In genomic region chr11:76709259-76709658, GRCh38 we compare ENCODE assay signal across 25 cellular contexts. TPM values are rescaled to one million over a fixed set of nuclear protein-coding genes. Genes with fewer than 3 reads are reported as not detected.
DNase-seq lines count a peak whose midpoint lies in the region; ATAC-seq, FAIRE-seq and TF ChIP-seq lines count a peak whose summit lies in the region.
"Had no signal": no experiment of that assay in that cellular context is flagged by ENCODE, and none has a peak within 500 bp of the region (broad histone marks: within the 10 kb centered on the region; RNA-seq: fewer than 3 reads in every experiment).

No MANE protein-coding gene starts in this region.

- no peak overlapping the region for H3K4ac ChIP-seq in neuronal stem cell (ENCODE audit: low read length)

- TF ChIP-seq CTCF in K562 (IDR thresholded peaks at IDR 0.05 in 2 of 3, conservative IDR thresholded peaks at IDR 0.05 in 1 of 3; ENCODE audit: insufficient read depth in 2 of 3, low read depth in 1 of 3, low read length in 3 of 3) (no peak), kidney (IDR thresholded peaks at IDR 0.05; ENCODE audit: borderline replicate concordance, extremely low read depth, insufficient read depth) (no peak), upper lobe of right lung (IDR thresholded peaks at IDR 0.05) (no peak)

- no peak overlapping the region for H2BK12ac ChIP-seq in neuronal stem cell (ENCODE audit: low read length)

- H3K27me3 ChIP-seq in K562 (ENCODE audit: control insufficient read depth in 2 of 2, insufficient read depth in 2 of 2, low read length in 2 of 2): no peaks in the 10 kb centered on the region
- peaks cover 0 to 10% (median 0%) of the 10 kb centered on the region in 3 experiments for H3K27me3 ChIP-seq in neuronal stem cell (ENCODE audit: control insufficient read depth in 3 of 3, insufficient read depth in 3 of 3, low read depth in 1 of 3, low read length in 3 of 3)
- H3K27me3 ChIP-seq in upper lobe of right lung: no peaks in the 10 kb centered on the region
- no peaks in the 10 kb centered on the region for H3K27me3 ChIP-seq in HAP-1 (ENCODE audit: low read depth)
- H3K27me3 ChIP-seq: BLaER1 treated with 17β-estradiol and CSF1 and Interleukin-3, amounts not matched to agents 10 nM and 100 nM had no signal

- H3K18ac ChIP-seq in neuronal stem cell (ENCODE audit: low read length): no peak overlapping the region

- peak overlapping the region; percentile 84 for H3K14ac ChIP-seq in neuronal stem cell (ENCODE audit: low read length)

- H3K79me1 ChIP-seq in neuronal stem cell (ENCODE audit: low read depth, low read length): no peaks in the 10 kb centered on the region

- POLR2A ChIA-PET in K562 (lab: Yijun Ruan, JAX): no interaction called here

- CTCF ChIA-PET in K562 (lab: Yijun Ruan, JAX; ENCODE audit: low intra/inter-chr PET ratio): no interaction called here

- 40% methylated on average over 3 of the region's 3 CpGs for WGBS in K562 (ENCODE audit: insufficient coverage, low coverage, missing lambda C conversion rate)
- WGBS in neuronal stem cell (ENCODE audit: extremely low coverage in 2 of 2, insufficient read length in 2 of 2, insufficient replicate concordance in 1 of 2), 2 donors: no CpG with 5 or more reads among the region's 3 CpGs

- no peak for TF ChIP-seq EP300 in K562 (IDR thresholded peaks at IDR 0.05; ENCODE audit: low read length)

- H3K23ac ChIP-seq in neuronal stem cell (ENCODE audit: low read depth, low read length, poor library complexity): no peak overlapping the region

- BruUV-seq in K562 (replicated peaks; lab: Mats Ljungman, UMichigan): no TSS peak

- ATAC-seq in K562 (no peak), upper lobe of right lung (no peak)
- ATAC-seq: CD8-positive, alpha-beta T cell had no signal

- no peaks in the 10 kb centered on the region for H3K9me1 ChIP-seq in K562 (ENCODE audit: control insufficient read depth, insufficient read depth, low read length)

- H2AFZ ChIP-seq in K562 (ENCODE audit: low read depth, low read length) (no peak overlapping the region), neuronal stem cell (ENCODE audit: low read length) (no peak overlapping the region)

- H3K36me3 ChIP-seq in K562 (ENCODE audit: control insufficient read depth, insufficient read depth, low read length): no peaks in the 10 kb centered on the region
- H3K36me3 ChIP-seq in kidney (ENCODE audit: control insufficient read depth in 1 of 2, insufficient read depth in 2 of 2, low read length in 2 of 2): no peaks in the 10 kb centered on the region
- H3K36me3 ChIP-seq in neuronal stem cell (replicated peaks in 1 of 2; ENCODE audit: control insufficient read depth in 2 of 2, insufficient read depth in 2 of 2, low read length in 2 of 2): no peaks in the 10 kb centered on the region
- no peaks in the 10 kb centered on the region for H3K36me3 ChIP-seq in upper lobe of right lung
- no peaks in the 10 kb centered on the region for H3K36me3 ChIP-seq in HAP-1 (replicated peaks)
- H3K36me3 ChIP-seq: BLaER1 treated with 17β-estradiol and CSF1 and Interleukin-3, amounts not matched to agents 10 nM and 100 nM had no signal

- in situ Hi-C loops in K562 (cut with MboI): no loop called here
- in situ Hi-C loops in HAP-1 (cut with MboI; ENCODE audit: low sequenced_read_pairs): no loop called here

- H3K27ac ChIP-seq in K562 (ENCODE audit: extremely low read depth, low read depth, low read length) (no peak overlapping the region), kidney (ENCODE audit: low read depth in 2 of 2, low read length in 2 of 2) (no peak overlapping the region), neuronal stem cell (replicated peaks; ENCODE audit: low read length) (no peak overlapping the region), upper lobe of right lung (no peak overlapping the region)
- H3K27ac ChIP-seq: 22Rv1; A549; BLaER1 treated with 17β-estradiol and CSF1 and Interleukin-3, amounts not matched to agents 10 nM and 100 nM; C4-2B had no signal

- no peak for TF ChIP-seq RAD21 in K562 (CRISPR knock-in tag; conservative IDR thresholded peaks at IDR 0.05 in 1 of 2, IDR thresholded peaks at IDR 0.05 in 1 of 2)

- TF ChIP-seq POLR2A in K562 (conservative IDR thresholded peaks at IDR 0.05): no peak

- H2BK120ac ChIP-seq in neuronal stem cell (ENCODE audit: low read depth, low read length): no peak overlapping the region

- FAIRE-seq in K562 (lab: Jason Lieb, UNC): no peak
- FAIRE-seq in kidney (lab: Jason Lieb, UNC): no peak
- FAIRE-seq: A549, D721Med, G401.6, GM12891, GM19239 had no signal

- H4K20me1 ChIP-seq in K562 (replicated peaks; ENCODE audit: control insufficient read depth, insufficient read depth, low read length): no peaks in the 10 kb centered on the region
- H4K20me1 ChIP-seq: BLaER1 treated with 17β-estradiol and CSF1 and Interleukin-3, amounts not matched to agents 10 nM and 100 nM had no signal

- no peak overlapping the region for H2AK5ac ChIP-seq in neuronal stem cell (ENCODE audit: low read depth, low read length)

- no peak overlapping the region for H2BK15ac ChIP-seq in neuronal stem cell (ENCODE audit: low read length)

- intact Hi-C loops in K562 (cut with micrococcal nuclease): no loop called here
- intact Hi-C loops in kidney (cut with DNase I): no loop called here
- intact Hi-C loops in upper lobe of right lung (cut with DNase I): no loop called here

- no peak overlapping the region for H4K8ac ChIP-seq in neuronal stem cell (ENCODE audit: low read depth, low read length)

- H3K4me2 ChIP-seq in K562 (ENCODE audit: insufficient read depth, low read length) (no peak overlapping the region), neuronal stem cell (ENCODE audit: insufficient read depth, low read length, poor library complexity, severe bottlenecking) (no peak overlapping the region)
- H3K4me2 ChIP-seq: A549; BLaER1 treated with 17β-estradiol and CSF1 and Interleukin-3, amounts not matched to agents 10 nM and 100 nM had no signal

- H3K4me3 ChIP-seq in K562 (no peak overlapping the region), kidney (ENCODE audit: low read length in 2 of 2) (no peak overlapping the region), neuronal stem cell (ENCODE audit: low read length in 2 of 2) (no peak overlapping the region), upper lobe of right lung (no peak overlapping the region), HAP-1 (no peak overlapping the region)
- H3K4me3 ChIP-seq: A549; BLaER1 treated with 17β-estradiol and CSF1 and Interleukin-3, amounts not matched to agents 10 nM and 100 nM had no signal

- DNase-seq in ELF-1 (ENCODE audit: low read depth, low spot score): peak; percentile 54
- no peak for DNase-seq in K562 (ENCODE audit: extremely low read depth in 1 of 4, low spot score in 3 of 4)
- peak; percentile 38 for DNase-seq in kidney
- DNase-seq in neuronal stem cell (ENCODE audit: low spot score): no peak
- DNase-seq in T-helper 2 cell: no peak
- DNase-seq in HPDE6-E6E7 (ENCODE audit: extremely low spot score): no peak
- no peak for DNase-seq in upper lobe of right lung
- no peak for DNase-seq in HAP-1 (ENCODE audit: low spot score in 2 of 2)
- DNase-seq: AML-193; Caco-2; Calu3; CD4-positive, alpha-beta T cell; CD8-positive, alpha-beta T cell; DND-41; EL; GF-D8 had no signal

- H3K79me2 ChIP-seq in K562 (ENCODE audit: control insufficient read depth, insufficient read depth, low read length): no peaks in the 10 kb centered on the region

- H3K9me3 ChIP-seq in K562 (replicated peaks; ENCODE audit: control insufficient read depth, insufficient read depth, low read depth, low read length): 0 out of 2 replicates have a peak, but pooled peaks cover 3% of the 10 kb centered on the region
- peaks cover 0 to 4% of the 10 kb centered on the region in 2 donors for H3K9me3 ChIP-seq in kidney (ENCODE audit: control insufficient read depth in 1 of 2, low read length in 2 of 2)
- no peaks in the 10 kb centered on the region for H3K9me3 ChIP-seq in neuronal stem cell (replicated peaks in 1 of 2; ENCODE audit: control insufficient read depth in 2 of 2, insufficient read depth in 1 of 2, low read depth in 1 of 2, low read length in 2 of 2)
- no peaks in the 10 kb centered on the region for H3K9me3 ChIP-seq in upper lobe of right lung
- H3K9me3 ChIP-seq in HAP-1: no peaks in the 10 kb centered on the region
- H3K9me3 ChIP-seq: Caco-2 had no signal

- peaks cover 6 to 21% of the 10 kb centered on the region in 2 experiments; a peak in 4 of 5 replicates for H3K4me1 ChIP-seq in K562 (replicated peaks in 1 of 2; ENCODE audit: control insufficient read depth in 2 of 2, insufficient read depth in 2 of 2, low read length in 2 of 2)
- H3K4me1 ChIP-seq in kidney (ENCODE audit: control insufficient read depth in 1 of 2, insufficient read depth in 1 of 2, low read depth in 1 of 2, low read length in 2 of 2): no peaks in the 10 kb centered on the region
- H3K4me1 ChIP-seq in neuronal stem cell (ENCODE audit: control insufficient read depth in 2 of 2, insufficient read depth in 1 of 2, low read depth in 1 of 2, low read length in 2 of 2): peaks cover 0 to 1% of the 10 kb centered on the region in 2 donors
- H3K4me1 ChIP-seq in upper lobe of right lung: no peaks in the 10 kb centered on the region
- H3K4me1 ChIP-seq in HAP-1: peaks cover 2% of the 10 kb centered on the region
- H3K4me1 ChIP-seq: A549; BLaER1 treated with 17β-estradiol and CSF1 and Interleukin-3, amounts not matched to agents 10 nM and 100 nM; Caco-2 had no signal

- no peak overlapping the region for H2BK5ac ChIP-seq in neuronal stem cell (ENCODE audit: low read length)

- H3K9ac ChIP-seq in K562 (ENCODE audit: insufficient read depth in 1 of 2, low read depth in 2 of 2, low read length in 2 of 2) (peak overlapping the region in 1 of 2 experiments; percentile 65; a peak in 1 of 4 replicates), kidney (ENCODE audit: low read length in 2 of 2) (no peak overlapping the region), neuronal stem cell (ENCODE audit: low read depth, low read length, poor library complexity) (no peak overlapping the region)
- H3K9ac ChIP-seq: BLaER1 treated with 17β-estradiol and CSF1 and Interleukin-3, amounts not matched to agents 10 nM and 100 nM had no signal

- no peak overlapping the region for H4K91ac ChIP-seq in neuronal stem cell (ENCODE audit: low read depth, low read length, poor library complexity)

RNA-seq across cellular contexts. Expression of gene LRRC32, which starts 38.7 kb away (rescaled TPM):
- total RNA-seq in K562 (2011; cell fraction: chromatin; rRNA removed; ENCODE audit: low replicate concordance): 0.21 and 0.65 TPM in 2 replicates
- 0.79 and 1.3 TPM in 2 replicates for total RNA-seq in K562 (2011; cell fraction: nucleolus; rRNA removed)
- total RNA-seq in K562 (2011; cell fraction: nucleoplasm; rRNA removed): 0.76 and 0.81 TPM in 2 replicates
- total RNA-seq in K562 (2014; rRNA removed) (0.16 and 0.50 TPM in 2 replicates), K562 (2014; rRNA removed; fragmentation: Illumina TruSeq; extraction: Trizol) (0.16 TPM in 1 of 2 replicates, not detected in the other), K562 (2015; rRNA removed; fragmentation: Illumina TruSeq; extraction: Trizol) (not detected in 2 replicates), K562 (2021) (0.20 and 0.31 TPM in 2 replicates), kidney (136 TPM), upper lobe of right lung (111 TPM)
- polyA plus RNA-seq in K562 (2011; rRNA removed) (0.10 and 0.47 TPM in 2 replicates), K562 (2014; fragmentation: Illumina TruSeq; extraction: Trizol) (0.18 and 0.44 TPM in 2 replicates), K562 (2014; fragmentation: Nextera tagmentation; extraction: Ambion mirVana) (not detected), K562 (2014; rRNA removed) (0.08 TPM in 1 of 2 replicates, not detected in the other), kidney (ENCODE audit: insufficient read depth, low read depth, low replicate concordance) (105 TPM)
- polyA plus RNA-seq in K562 (2011; cell fraction: cytosol; rRNA removed): 0.44 and 0.48 TPM in 2 replicates
- polyA plus RNA-seq in K562 (2011; cell fraction: nucleus; rRNA removed): 0.41 and 0.63 TPM in 2 replicates
- polyA plus RNA-seq in K562 (2012): 0.12 and 0.65 TPM in 2 replicates
- 0.53 and 0.57 TPM in 2 replicates for polyA minus RNA-seq in K562 (2011; rRNA and poly(A)+ RNA removed)
- 0.55 and 0.67 TPM in 2 replicates for polyA minus RNA-seq in K562 (2011; cell fraction: cytosol; rRNA and poly(A)+ RNA removed)
- 0.13 and 0.56 TPM in 2 replicates for polyA minus RNA-seq in K562 (2011; cell fraction: nucleus; rRNA and poly(A)+ RNA removed)
- polyA plus RNA-seq in neuronal stem cell (2013, experiment 1 of 2): 0.91 TPM
- polyA plus RNA-seq in neuronal stem cell (2013, experiment 2 of 2): 1.1 TPM
- total RNA-seq: A172, Calu3 had no signal

Comparison
In these comparisons a context has a peak if more than half of its experiments do, and no peak if none do; other contexts are left out.
1. DNase-seq: peak in ELF-1 (single experiment) and kidney (single experiment); none in K562 (0 of 4), neuronal stem cell (single experiment), T-helper 2 cell (0 of 5), HPDE6-E6E7 (single experiment), upper lobe of right lung (single experiment) and HAP-1 (0 of 2).
2. RNA of gene LRRC32, which starts 38.7 kb away (total RNA-seq): 136 TPM in kidney (single experiment) and 111 TPM in upper lobe of right lung (single experiment); 0.16 to 1.3 TPM in K562; every median in the first group is over 10 times any median in the second.